Comparison of ENCODE assay signal across 11 cellular contexts in the genomic region with DNA sequence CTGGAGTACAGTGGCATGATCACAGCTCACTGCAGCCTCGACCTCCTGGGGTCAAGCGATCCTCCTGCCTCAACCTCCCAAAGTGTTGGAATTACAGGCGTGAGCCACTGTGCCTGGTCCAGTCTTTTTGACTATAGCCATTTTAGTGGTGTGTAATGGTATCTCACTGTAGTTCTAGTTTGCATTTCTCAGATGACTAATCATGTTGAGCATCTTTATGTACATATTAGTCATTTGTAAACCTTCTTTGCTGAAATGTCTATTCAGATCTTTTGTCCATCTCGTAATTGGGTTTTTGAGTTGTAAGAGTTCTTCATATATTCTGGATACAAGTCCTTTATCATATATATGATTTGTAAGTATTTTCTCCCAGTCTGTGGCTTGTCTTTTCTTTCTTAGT. TPM values are rescaled to one million over a fixed set of nuclear protein-coding genes. Genes with fewer than 3 reads are reported as not detected.
DNase-seq lines count a peak whose midpoint lies in the region; ATAC-seq and TF ChIP-seq lines count a peak whose summit lies in the region.
"Had no signal": no experiment of that assay in that cellular context is flagged by ENCODE, and none has a peak within 500 bp of the region (broad histone marks: within the 10 kb centered on the region; RNA-seq: fewer than 3 reads in every experiment).

No MANE protein-coding gene starts in this region.

- CTCF ChIA-PET in mammary epithelial cell (lab: Charles Lee; ENCODE audit: low non-redundant PET): no interaction called here
- CTCF ChIA-PET in Caco-2 (lab: Charles Lee): no interaction called here

- no peaks in the 10 kb centered on the region for H4K20me1 ChIP-seq in mammary epithelial cell (ENCODE audit: insufficient read depth, low read length)

- H3K27ac ChIP-seq in mammary epithelial cell (ENCODE audit: insufficient read depth, low read depth, low read length): no peak overlapping the region
- H3K27ac ChIP-seq: SJCRH30 had no signal

- no peaks in the 10 kb centered on the region for H3K9me3 Mint-ChIP-seq in Caco-2 (ENCODE audit: unreplicated experiment)

- dilution Hi-C loops in mammary epithelial cell (cut with HindIII; ENCODE audit: low sequenced_read_pairs): no loop called here

- H3K4me2 ChIP-seq in mammary epithelial cell (ENCODE audit: insufficient read depth, low read depth, low read length): no peak overlapping the region

- no peak overlapping the region for H3K9ac ChIP-seq in mammary epithelial cell (ENCODE audit: insufficient read depth, low read length)

- BruUV-seq in mammary epithelial cell (replicated peaks; lab: Mats Ljungman, UMichigan) (no TSS peak), Caco-2 (replicated peaks; lab: Mats Ljungman, UMichigan) (no TSS peak)

- no peaks in the 10 kb centered on the region for H3K4me1 ChIP-seq in mammary epithelial cell (ENCODE audit: insufficient read depth, low read length)
- H3K4me1 ChIP-seq in Caco-2: peaks cover 4% of the 10 kb centered on the region; the same call in 1 of the 2 replicates
- H3K4me1 ChIP-seq: SJCRH30 had no signal

- TF ChIP-seq CTCF in AG10803 (conservative IDR thresholded peaks at IDR 0.05; ENCODE audit: low read length) (no peak), mammary epithelial cell (conservative IDR thresholded peaks at IDR 0.05 in 1 of 2, IDR thresholded peaks at IDR 0.05 in 1 of 2; ENCODE audit: extremely low read depth in 1 of 2, insufficient read depth in 1 of 2, low read depth in 1 of 2, low read length in 2 of 2) (no peak), Caco-2 (IDR thresholded peaks at IDR 0.05; ENCODE audit: insufficient read depth in 1 of 2, low read depth in 1 of 2, low read length in 1 of 2, severe bottlenecking in 1 of 2, unreplicated experiment in 1 of 2) (no peak)

- H3K4me1 Mint-ChIP-seq in Caco-2 (ENCODE audit: low read depth, unreplicated experiment): peaks cover 5% of the 10 kb centered on the region

- H3K4me3 ChIP-seq in AG10803 (ENCODE audit: low read length) (no peak overlapping the region), mammary epithelial cell (replicated peaks in 1 of 3; ENCODE audit: insufficient read depth in 1 of 3, low read depth in 2 of 3, low read length in 3 of 3) (no peak overlapping the region), Caco-2 (ENCODE audit: low read depth, low read length) (no peak overlapping the region)
- H3K4me3 ChIP-seq: SJCRH30 had no signal

- 84% methylated on average over 4 of the region's 4 CpGs for WGBS in mammary epithelial cell (ENCODE audit: low coverage, missing lambda C conversion rate)

- no peaks in the 10 kb centered on the region for H3K27me3 ChIP-seq in mammary epithelial cell (ENCODE audit: insufficient read depth, low read length)
- no peaks in the 10 kb centered on the region for H3K27me3 ChIP-seq in Caco-2 (replicated peaks; ENCODE audit: control insufficient read depth, insufficient read depth, low read length)
- H3K27me3 ChIP-seq: SJCRH30 had no signal

- DNase-seq in AG10803 (ENCODE audit: low read depth) (peak; percentile 32), mammary epithelial cell (peak; percentile 48), NCI-H1417 treated with DMSO at 0.1 percent for 48 hours (lab: John Stamatoyannopoulos, UW) (no peak), Caco-2 (no peak)
- DNase-seq in stimulated activated CD4-positive, alpha-beta T cell treated with anti-CD3 and anti-CD28 coated beads, Interleukin-15, amount 100 ng/mL, for 24 hours: no peak
- DNase-seq in stimulated activated naive CD4-positive, alpha-beta T cell (lab: John Stamatoyannopoulos, UW): no peak
- DNase-seq: activated CD4-positive, alpha-beta T cell treated with anti-CD3 and anti-CD28 coated beads, Interleukin-2, amount 50 U/mL, for 48 hours; NCI-H1436 treated with DMSO at 0.1 percent for 48 hours; SJCRH30 had no signal

- no peaks in the 10 kb centered on the region for H3K27me3 Mint-ChIP-seq in Caco-2 (ENCODE audit: insufficient read depth, unreplicated experiment)

- ATAC-seq in GM19395 (IDR thresholded peaks at IDR 0.05; ENCODE audit: unreplicated experiment) (peak; percentile 72), HG03354 (IDR thresholded peaks at IDR 0.05; ENCODE audit: poor library complexity, severe bottlenecking, unreplicated experiment) (peak; percentile 85)

- H3K36me3 ChIP-seq in mammary epithelial cell (ENCODE audit: insufficient read depth, low read length) (peaks cover 3% of the 10 kb centered on the region), Caco-2 (ENCODE audit: control insufficient read depth, insufficient read depth, low read length) (no peaks in the 10 kb centered on the region)

- H3K79me2 ChIP-seq in mammary epithelial cell (ENCODE audit: insufficient read depth, low read length): peaks cover 4% of the 10 kb centered on the region

- in situ Hi-C loops in mammary epithelial cell (cut with MboI; ENCODE audit: low sequenced_read_pairs in 2 of 2): no loop called here

- H3K4me3 Mint-ChIP-seq in Caco-2 (ENCODE audit: unreplicated experiment): no peak overlapping the region

- POLR2A ChIA-PET in Caco-2 (lab: Charles Lee): no interaction called here

- H2AFZ ChIP-seq in mammary epithelial cell (ENCODE audit: low read depth, low read length): no peak overlapping the region

- intact Hi-C loops in mammary epithelial cell (cut with micrococcal nuclease): no loop called here
- intact Hi-C loops in Caco-2 (cut with micrococcal nuclease; ENCODE audit: unreplicated experiment): no loop called here

- H3K9me3 ChIP-seq in mammary epithelial cell (replicated peaks; ENCODE audit: insufficient read depth, low read length): no peaks in the 10 kb centered on the region
- H3K9me3 ChIP-seq in Caco-2: no peaks in the 10 kb centered on the region
- H3K9me3 ChIP-seq: SJCRH30 had no signal

- H3K27ac Mint-ChIP-seq in Caco-2 (ENCODE audit: unreplicated experiment): no peak overlapping the region

- peaks cover 38% of the 10 kb centered on the region for H3K36me3 Mint-ChIP-seq in Caco-2 (ENCODE audit: insufficient read depth, unreplicated experiment)

RNA-seq across cellular contexts. Expression of gene PCCB, which starts 16.3 kb away (rescaled TPM):
- total RNA-seq in mammary epithelial cell (10 to 100 TPM; 29.7 to 35.5 TPM), Caco-2 (2022) (39.7 and 45.5 TPM in 2 replicates)
- polyA plus RNA-seq in mammary epithelial cell: 46.3 TPM
- 82.4 TPM for polyA minus RNA-seq in mammary epithelial cell

Comparison
In these comparisons a context has a peak if more than half of its experiments do, and no peak if none do; other contexts are left out.
1. DNase-seq: peak in AG10803 (single experiment) and mammary epithelial cell (single experiment); none in stimulated activated CD4-positive, alpha-beta T cell treated with anti-CD3 and anti-CD28 coated beads, Interleukin-15, amount 100 ng/mL, for 24 hours (single experiment), stimulated activated naive CD4-positive, alpha-beta T cell (0 of 6), NCI-H1417 treated with DMSO at 0.1 percent for 48 hours (single experiment) and Caco-2 (0 of 2).